Comparison of ENCODE assay signal across 1 cellular context in the genomic region with DNA sequence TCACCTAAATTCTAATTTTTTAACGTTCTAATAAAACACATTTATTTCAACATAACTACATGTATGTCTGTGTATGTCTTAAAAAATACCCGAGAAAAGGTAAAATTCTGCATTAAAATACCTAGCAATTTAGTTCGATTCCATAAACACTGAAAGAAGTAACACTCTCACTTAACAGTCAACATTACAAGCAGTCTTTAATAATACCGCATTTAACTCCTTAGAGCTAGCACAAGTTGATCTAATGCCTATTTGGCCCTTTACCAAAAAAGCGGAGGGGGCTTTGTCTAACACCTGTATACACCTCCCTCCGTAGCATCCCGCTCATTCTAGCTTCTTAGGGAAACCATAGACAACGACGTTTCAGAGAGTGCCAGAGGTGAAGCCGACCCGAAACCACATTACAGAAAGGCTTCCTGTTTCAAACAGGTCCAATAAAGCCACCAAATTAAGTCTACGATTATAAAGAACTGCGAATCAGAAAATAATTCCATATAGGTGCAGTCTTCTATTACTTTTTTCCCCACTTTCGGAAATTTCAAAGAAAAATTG.
TF ChIP-seq lines count a peak whose summit lies in the region.

No MANE protein-coding gene starts in this region.

TF ChIP-seq in GM23338, 12 proteins besides CTCF, POLR2A, EP300 and RAD21 (continued from another document):
- TF ChIP-seq, protein P1, sequence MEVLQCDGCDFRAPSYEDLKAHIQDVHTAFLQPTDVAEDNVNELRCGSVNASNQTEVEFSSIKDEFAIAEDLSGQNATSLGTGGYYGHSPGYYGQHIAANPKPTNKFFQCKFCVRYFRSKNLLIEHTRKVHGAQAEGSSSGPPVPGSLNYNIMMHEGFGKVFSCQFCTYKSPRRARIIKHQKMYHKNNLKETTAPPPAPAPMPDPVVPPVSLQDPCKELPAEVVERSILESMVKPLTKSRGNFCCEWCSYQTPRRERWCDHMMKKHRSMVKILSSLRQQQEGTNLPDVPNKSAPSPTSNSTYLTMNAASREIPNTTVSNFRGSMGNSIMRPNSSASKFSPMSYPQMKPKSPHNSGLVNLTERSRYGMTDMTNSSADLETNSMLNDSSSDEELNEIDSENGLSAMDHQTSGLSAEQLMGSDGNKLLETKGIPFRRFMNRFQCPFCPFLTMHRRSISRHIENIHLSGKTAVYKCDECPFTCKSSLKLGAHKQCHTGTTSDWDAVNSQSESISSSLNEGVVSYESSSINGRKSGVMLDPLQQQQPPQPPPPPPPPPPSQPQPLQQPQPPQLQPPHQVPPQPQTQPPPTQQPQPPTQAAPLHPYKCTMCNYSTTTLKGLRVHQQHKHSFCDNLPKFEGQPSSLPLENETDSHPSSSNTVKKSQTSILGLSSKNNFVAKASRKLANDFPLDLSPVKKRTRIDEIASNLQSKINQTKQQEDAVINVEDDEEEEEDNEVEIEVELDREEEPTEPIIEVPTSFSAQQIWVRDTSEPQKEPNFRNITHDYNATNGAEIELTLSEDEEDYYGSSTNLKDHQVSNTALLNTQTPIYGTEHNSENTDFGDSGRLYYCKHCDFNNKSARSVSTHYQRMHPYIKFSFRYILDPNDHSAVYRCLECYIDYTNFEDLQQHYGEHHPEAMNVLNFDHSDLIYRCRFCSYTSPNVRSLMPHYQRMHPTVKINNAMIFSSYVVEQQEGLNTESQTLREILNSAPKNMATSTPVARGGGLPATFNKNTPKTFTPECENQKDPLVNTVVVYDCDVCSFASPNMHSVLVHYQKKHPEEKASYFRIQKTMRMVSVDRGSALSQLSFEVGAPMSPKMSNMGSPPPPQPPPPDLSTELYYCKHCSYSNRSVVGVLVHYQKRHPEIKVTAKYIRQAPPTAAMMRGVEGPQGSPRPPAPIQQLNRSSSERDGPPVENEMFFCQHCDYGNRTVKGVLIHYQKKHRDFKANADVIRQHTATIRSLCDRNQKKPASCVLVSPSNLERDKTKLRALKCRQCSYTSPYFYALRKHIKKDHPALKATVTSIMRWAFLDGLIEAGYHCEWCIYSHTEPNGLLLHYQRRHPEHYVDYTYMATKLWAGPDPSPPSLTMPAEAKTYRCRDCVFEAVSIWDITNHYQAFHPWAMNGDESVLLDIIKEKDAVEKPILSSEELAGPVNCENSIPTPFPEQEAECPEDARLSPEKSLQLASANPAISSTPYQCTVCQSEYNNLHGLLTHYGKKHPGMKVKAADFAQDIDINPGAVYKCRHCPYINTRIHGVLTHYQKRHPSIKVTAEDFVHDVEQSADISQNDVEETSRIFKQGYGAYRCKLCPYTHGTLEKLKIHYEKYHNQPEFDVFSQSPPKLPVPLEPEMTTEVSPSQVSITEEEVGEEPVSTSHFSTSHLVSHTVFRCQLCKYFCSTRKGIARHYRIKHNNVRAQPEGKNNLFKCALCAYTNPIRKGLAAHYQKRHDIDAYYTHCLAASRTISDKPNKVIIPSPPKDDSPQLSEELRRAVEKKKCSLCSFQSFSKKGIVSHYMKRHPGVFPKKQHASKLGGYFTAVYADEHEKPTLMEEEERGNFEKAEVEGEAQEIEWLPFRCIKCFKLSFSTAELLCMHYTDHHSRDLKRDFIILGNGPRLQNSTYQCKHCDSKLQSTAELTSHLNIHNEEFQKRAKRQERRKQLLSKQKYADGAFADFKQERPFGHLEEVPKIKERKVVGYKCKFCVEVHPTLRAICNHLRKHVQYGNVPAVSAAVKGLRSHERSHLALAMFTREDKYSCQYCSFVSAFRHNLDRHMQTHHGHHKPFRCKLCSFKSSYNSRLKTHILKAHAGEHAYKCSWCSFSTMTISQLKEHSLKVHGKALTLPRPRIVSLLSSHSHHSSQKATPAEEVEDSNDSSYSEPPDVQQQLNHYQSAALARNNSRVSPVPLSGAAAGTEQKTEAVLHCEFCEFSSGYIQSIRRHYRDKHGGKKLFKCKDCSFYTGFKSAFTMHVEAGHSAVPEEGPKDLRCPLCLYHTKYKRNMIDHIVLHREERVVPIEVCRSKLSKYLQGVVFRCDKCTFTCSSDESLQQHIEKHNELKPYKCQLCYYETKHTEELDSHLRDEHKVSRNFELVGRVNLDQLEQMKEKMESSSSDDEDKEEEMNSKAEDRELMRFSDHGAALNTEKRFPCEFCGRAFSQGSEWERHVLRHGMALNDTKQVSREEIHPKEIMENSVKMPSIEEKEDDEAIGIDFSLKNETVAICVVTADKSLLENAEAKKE (CRISPR knock-in tag; IDR thresholded peaks at IDR 0.05), result no peak
- TF ChIP-seq ZNF331 (CRISPR knock-in tag; IDR thresholded peaks at IDR 0.05; ENCODE audit: low read depth) (no peak), ZNF114 (CRISPR knock-in tag; IDR thresholded peaks at IDR 0.05) (no peak), EZH2phosphoT487 (IDR thresholded peaks at IDR 0.05; ENCODE audit: unreplicated experiment) (no peak), EZH2 (IDR thresholded peaks at IDR 0.05; ENCODE audit: low read depth, unreplicated experiment) (no peak), NANOG (IDR thresholded peaks at IDR 0.05; ENCODE audit: borderline replicate concordance) (no peak)
